23 cellular contexts compared by ENCODE assay signal in genomic region chr2:19667536-19667949, GRCh38.
DNase-seq lines count a peak whose midpoint lies in the region; ATAC-seq and TF ChIP-seq lines count a peak whose summit lies in the region.
"Had no signal": no experiment of that assay in that cellular context is flagged by ENCODE, and none has a peak within 500 bp of the region (broad histone marks: within the 10 kb centered on the region; RNA-seq: fewer than 3 reads in every experiment).

No MANE protein-coding gene starts in this region.

- intact Hi-C loops in left ventricle myocardium inferior (cut with micrococcal nuclease) = no loop called here
- intact Hi-C loops in heart right ventricle (cut with DNase I) = loop anchor here in 3 of 10 donors (5.0 to 10.0 kb wide), 3 partner anchors 303 to 313 kb away; partner anchors contain the start of gene OSR1 (in 1 of the 3)
- intact Hi-C loops in head of caudate nucleus (cut with DNase I) = no loop called here

- no peak overlapping the region for H2AFZ ChIP-seq in osteoblast (ENCODE audit: low read length)

- no peaks in the 10 kb centered on the region for H3K27me3 ChIP-seq in left ventricle myocardium inferior (ENCODE audit: low read depth)
- H3K27me3 ChIP-seq in heart right ventricle = no peaks in the 10 kb centered on the region
- H3K27me3 ChIP-seq in osteoblast (ENCODE audit: insufficient read depth, low read length) = no peaks in the 10 kb centered on the region
- H3K27me3 ChIP-seq: foreskin keratinocyte had no signal

- TF ChIP-seq CTCF in left ventricle myocardium inferior (IDR thresholded peaks at IDR 0.05; ENCODE audit: borderline replicate concordance) (no peak), heart right ventricle (IDR thresholded peaks at IDR 0.05) (no peak), coronary artery (IDR thresholded peaks at IDR 0.05) (no peak), osteoblast (IDR thresholded peaks at IDR 0.05; ENCODE audit: extremely low read depth, low read depth, low read length) (no peak)

- H3K9me3 ChIP-seq in left ventricle myocardium inferior (replicated peaks) = no peaks in the 10 kb centered on the region
- H3K9me3 ChIP-seq in heart right ventricle = no peaks in the 10 kb centered on the region
- no peaks in the 10 kb centered on the region for H3K9me3 ChIP-seq in osteoblast (ENCODE audit: low read depth, low read length)

- H4K20me1 ChIP-seq in osteoblast (ENCODE audit: insufficient read depth, low read length) = no peaks in the 10 kb centered on the region

- H3K4me1 ChIP-seq in left ventricle myocardium inferior (peaks cover 15% of the 10 kb centered on the region), heart right ventricle (peaks cover 0 to 8% (median 0%) of the 10 kb centered on the region in 9 donors), osteoblast (ENCODE audit: insufficient read depth, low read length) (peaks cover 10% of the 10 kb centered on the region)
- H3K4me1 ChIP-seq: foreskin keratinocyte had no signal

- H3K27ac ChIP-seq in left ventricle myocardium inferior (replicated peaks) (peak overlapping the region; percentile 15), heart right ventricle (no peak overlapping the region), coronary artery (no peak overlapping the region), osteoblast (ENCODE audit: low read depth, low read length) (no peak overlapping the region)
- H3K27ac ChIP-seq: C4-2B, foreskin keratinocyte had no signal

- H3K36me3 ChIP-seq in left ventricle myocardium inferior (no peaks in the 10 kb centered on the region), heart right ventricle (no peaks in the 10 kb centered on the region), osteoblast (ENCODE audit: insufficient read depth, low read length) (no peaks in the 10 kb centered on the region)

- ATAC-seq in heart right ventricle = no peak
- ATAC-seq: esophagus mucosa; natural killer cell; stimulated activated memory B cell treated with anti-CD40 and anti-IgM and Interleukin-4, amounts not matched to agents 10 μg/mL and 1 μg/mL and 100 μg/mL, for 72 hours; T-helper 17 cell had no signal

- H3K4me2 ChIP-seq in osteoblast (ENCODE audit: insufficient read depth, low read length) = no peak overlapping the region

- H3K79me2 ChIP-seq in osteoblast (ENCODE audit: insufficient read depth, low read length) = no peaks in the 10 kb centered on the region

- 48 to 67% methylated on average over 8 of the region's 8 CpGs for WGBS in heart right ventricle, 2 donors

- DNase-seq in left ventricle myocardium inferior (no peak), heart right ventricle (no peak), NCI-H748 (lab: John Stamatoyannopoulos, UW; ENCODE audit: unreplicated experiment) (peak; percentile 79), coronary artery (ENCODE audit: low spot score) (peak; percentile 43), D341Med (ENCODE audit: low spot score) (no peak), head of caudate nucleus (no peak), osteoblast (ENCODE audit: insufficient read length, low spot score, missing footprints) (no peak)
- DNase-seq: activated CD4-positive, alpha-beta T cell treated with anti-CD3 and anti-CD28 coated beads, Interleukin-2, amount 50 U/mL, for 48 hours; activated CD4-positive, CD25-positive, alpha-beta regulatory T cell treated with anti-CD3 and anti-CD28 coated beads, Interleukin-2, amount 50 U/mL, for 72 hours; activated CD8-positive, alpha-beta memory T cell treated with anti-CD3 and anti-CD28 coated beads, Interleukin-2, amount 50 U/mL, for 4 hours; activated naive CD4-positive, alpha-beta T cell treated with Interleukin-2 at 50 U/mL for 16 hours; central memory CD4-positive, alpha-beta T cell; DND-41; GF-D8; natural killer cell; NCI-H1930; occipital lobe; T-helper 17 cell had no signal

- no peak overlapping the region for H3K4me3 ChIP-seq in left ventricle myocardium inferior
- no peak overlapping the region for H3K4me3 ChIP-seq in heart right ventricle
- H3K4me3 ChIP-seq in coronary artery = no peak overlapping the region
- H3K4me3 ChIP-seq in osteoblast (ENCODE audit: insufficient read depth, low read length) = no peak overlapping the region
- H3K4me3 ChIP-seq: lung had no signal

Comparison
In these comparisons a context has a peak if more than half of its experiments do, and no peak if none do; other contexts are left out.
1. DNase-seq: peak in NCI-H748 (single experiment) and coronary artery (single experiment); none in left ventricle myocardium inferior (single experiment), heart right ventricle (0 of 2), D341Med (single experiment), head of caudate nucleus (0 of 42) and osteoblast (single experiment).